33 cellular contexts compared by ENCODE assay signal in the genomic region with DNA sequence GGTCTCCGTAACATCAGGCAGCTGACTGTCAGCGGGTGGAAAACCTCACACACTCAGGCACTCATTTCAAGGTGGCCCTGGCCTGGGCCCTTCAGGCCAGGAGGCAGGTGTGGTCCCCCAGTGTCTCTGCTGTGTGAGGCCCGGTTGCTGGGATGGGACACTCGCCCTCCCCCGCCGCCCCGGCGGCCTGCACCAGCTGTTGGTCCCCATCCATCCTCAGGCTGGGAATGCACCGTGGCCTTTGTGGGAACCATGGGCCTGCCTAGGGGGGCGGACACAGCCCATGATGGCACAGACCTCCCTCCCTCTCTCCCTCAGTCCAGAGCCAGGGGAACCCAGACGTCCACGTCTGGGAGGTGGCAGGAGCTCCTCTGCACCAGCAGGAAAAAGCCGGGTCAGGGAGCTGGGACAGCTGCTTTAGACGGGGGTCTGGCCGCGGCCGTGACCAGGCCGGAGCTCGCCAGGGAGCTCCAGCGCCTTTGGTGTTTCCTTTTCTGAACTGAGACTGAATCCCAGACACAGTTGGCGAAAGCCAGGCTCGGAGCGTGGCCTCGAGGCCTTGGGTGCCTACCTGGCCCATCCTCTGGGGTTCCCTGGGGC. TPM values are rescaled to one million over a fixed set of nuclear protein-coding genes. Genes with fewer than 3 reads are reported as not detected.
"Had no signal": no experiment of that assay in that cellular context is flagged by ENCODE, and none has a peak within 500 bp of the region (broad histone marks: within the 10 kb centered on the region; RNA-seq: fewer than 3 reads in every experiment).

No MANE protein-coding gene starts in this region.

- H3K4me1 ChIP-seq: gastroesophageal sphincter had no signal

- H3K27ac ChIP-seq: brain microvascular endothelial cell, coronary artery, epithelial cell of prostate, esophagus squamous epithelium, gastroesophageal sphincter, WERI-Rb-1 had no signal

- ATAC-seq: activated CD4-positive, CD25-positive, alpha-beta regulatory T cell treated with anti-CD3 and anti-CD28 coated beads, Interleukin-2, amount 50 U/mL, for 24 hours; activated CD8-positive, alpha-beta T cell treated with anti-CD3 and anti-CD28 coated beads for 36 hours; activated T-cell treated with anti-CD3 and anti-CD28 coated beads, Interleukin-2, amount 50 U/mL, for 4 hours; activated T-helper 17 cell treated with anti-CD3 and anti-CD28 coated beads, Interleukin-2, amount 50 U/mL, for 72 hours; effector memory CD8-positive, alpha-beta T cell; gastroesophageal sphincter; T-helper 17 cell had no signal

- H3K36me3 ChIP-seq: brain microvascular endothelial cell, esophagus squamous epithelium, gastroesophageal sphincter, WERI-Rb-1 had no signal

- H3K4me3 ChIP-seq: coronary artery, dorsolateral prefrontal cortex, esophagus squamous epithelium, gastroesophageal sphincter had no signal

- DNase-seq: activated B cell treated with CpG ODN at 0.5 μM for 24 hours; activated CD4-positive, alpha-beta T cell treated with anti-CD3 and anti-CD28 coated beads for 48 hours; activated CD4-positive, alpha-beta T cell treated with anti-CD3 and anti-CD28 coated beads, Interleukin-2, amount 50 U/mL, for 1 hour; activated CD4-positive, alpha-beta T cell treated with anti-CD3 and anti-CD28 coated beads, Interleukin-2, amount 50 U/mL, for 48 hours; activated CD8-positive, alpha-beta memory T cell treated with anti-CD3 and anti-CD28 coated beads for 24 hours; activated CD8-positive, alpha-beta T cell treated with anti-CD3 and anti-CD28 coated beads for 36 hours; activated effector memory CD4-positive, alpha-beta T cell treated with Interleukin-2 at 50 U/mL for 16 hours; activated gamma-delta T cell treated with Interleukin-2 at 50 U/mL for 16 hours; activated naive CD4-positive, alpha-beta T cell treated with anti-CD3 and anti-CD28 coated beads, Interleukin-2, amount 50 U/mL, for 16 hours; activated naive CD4-positive, alpha-beta T cell treated with Interleukin-2 at 50 U/mL for 16 hours; activated T-cell treated with anti-CD3 and anti-CD28 coated beads, Interleukin-2, amount 50 U/mL, for 4 hours; amniotic stem cell; anterior cingulate cortex; brain microvascular endothelial cell; dorsolateral prefrontal cortex; effector memory CD8-positive, alpha-beta T cell; esophagus squamous epithelium; foreskin melanocyte; T-helper 1 cell; T-helper 17 cell; T1000; WERI-Rb-1 had no signal

RNA-seq across cellular contexts. Expression of gene ADGRA1, which starts 15.7 kb away (rescaled TPM):
- total RNA-seq: activated B cell treated with CpG ODN at 0.5 μM for 24 hours; activated CD8-positive, alpha-beta T cell treated with anti-CD3 and anti-CD28 coated beads for 36 hours; activated T-cell treated with anti-CD3 and anti-CD28 coated beads, Interleukin-2, amount 50 U/mL, for 4 hours; activated T-helper 17 cell treated with anti-CD3 and anti-CD28 coated beads, Interleukin-2, amount 50 U/mL, for 72 hours; astrocyte; bronchial epithelial cell; endothelial cell of umbilical vein; esophagus squamous epithelium; fibroblast of lung; fibroblast of villous mesenchyme; glomerular endothelial cell; T-helper 17 cell had no signal
- polyA plus RNA-seq: endothelial cell of umbilical vein, fibroblast of lung had no signal

RNA-seq across cellular contexts. Expression of gene KNDC1, which starts 56.6 kb away (rescaled TPM):
- total RNA-seq: activated CD8-positive, alpha-beta T cell treated with anti-CD3 and anti-CD28 coated beads for 36 hours; endothelial cell of umbilical vein; glomerular endothelial cell had no signal
- polyA plus RNA-seq: endothelial cell of umbilical vein had no signal
